Comparison of ENCODE assay signal across 8 cellular contexts in the genomic region with DNA sequence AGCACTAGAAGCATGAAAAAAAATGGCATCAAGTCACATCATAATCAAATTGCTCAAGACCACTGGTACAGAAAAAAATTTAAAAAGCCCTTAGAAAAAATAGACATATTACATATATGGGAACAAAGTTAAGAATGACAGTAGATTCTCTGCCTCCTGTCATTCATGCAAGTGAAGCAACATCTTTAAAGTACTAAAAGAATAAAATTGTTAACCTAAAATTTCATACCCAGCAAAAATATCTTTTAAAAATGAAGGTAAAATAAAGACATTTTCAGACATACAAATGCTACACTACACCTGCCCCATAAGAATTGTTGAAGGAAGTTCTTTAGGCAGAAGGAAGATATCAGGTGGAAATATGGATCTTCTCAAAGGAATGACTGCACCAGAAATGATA.
"Had no signal": no experiment of that assay in that cellular context is flagged by ENCODE, and none has a peak within 500 bp of the region (broad histone marks: within the 10 kb centered on the region; RNA-seq: fewer than 3 reads in every experiment).

No MANE protein-coding gene starts in this region.

- FAIRE-seq: G401.6, GM12878, GM12891, GM12892, GM18507, GM19239 had no signal

- H3K4me3 ChIP-seq: GM12878 had no signal

- DNase-seq: GDM1, GF-D8 had no signal

- ATAC-seq: GM12878 had no signal
